Comparison of ENCODE assay signal across 8 cellular contexts in genomic region chr14:100076133-100076532, GRCh38. TPM values are rescaled to one million over a fixed set of nuclear protein-coding genes. Genes with fewer than 3 reads are reported as not detected.
A peak's percentile ranks its signal among the peaks of the same experiment; 100 is the strongest.
DNase-seq lines count a peak whose midpoint lies in the region; ATAC-seq and TF ChIP-seq lines count a peak whose summit lies in the region.

No MANE protein-coding gene starts in this region.

- H3K9me3 ChIP-seq in gastroesophageal sphincter (no peaks in the 10 kb centered on the region), skeletal muscle satellite cell (replicated peaks; ENCODE audit: low read length) (no peaks in the 10 kb centered on the region), uterus (no peaks in the 10 kb centered on the region)

- H3K4me1 Mint-ChIP-seq in activated B cell treated with CpG ODN at 0.5 μM for 24 hours = peaks cover 95% of the 10 kb centered on the region

- DNase-seq in GM03348 (ENCODE audit: low spot score) (peak; percentile 36), HL-60 (ENCODE audit: low read depth in 1 of 2, low spot score in 1 of 2) (peak; percentile 77 to 90), activated B cell treated with CpG ODN at 0.5 μM for 24 hours (no peak), uterus (no peak)
- DNase-seq in effector CD8-positive, alpha-beta T cell (lab: John Stamatoyannopoulos, UW) = no peak

- no peaks in the 10 kb centered on the region for H3K36me3 ChIP-seq in gastroesophageal sphincter
- H3K36me3 ChIP-seq in skeletal muscle satellite cell (ENCODE audit: insufficient read depth, low read length) = no peaks in the 10 kb centered on the region
- H3K36me3 ChIP-seq in uterus = no peaks in the 10 kb centered on the region

- no peaks in the 10 kb centered on the region for H3K27me3 Mint-ChIP-seq in activated B cell treated with CpG ODN at 0.5 μM for 24 hours

- no peak for TF ChIP-seq EP300 in gastroesophageal sphincter (IDR thresholded peaks at IDR 0.05)

- TF ChIP-seq CTCF in HL-60 (IDR thresholded peaks at IDR 0.05; ENCODE audit: insufficient read depth, low read length) (peak; percentile 72), activated B cell treated with CpG ODN at 0.5 μM for 24 hours (IDR thresholded peaks at IDR 0.05) (no peak), gastroesophageal sphincter (IDR thresholded peaks at IDR 0.05) (no peak), uterus (IDR thresholded peaks at IDR 0.05) (peak in 1 of 4 experiments; percentile 7)

- H3K4me3 Mint-ChIP-seq in activated B cell treated with CpG ODN at 0.5 μM for 24 hours = peak overlapping the region; percentile 20

- POLR2A ChIA-PET in activated B cell treated with CpG ODN at 0.5 μM for 24 hours (lab: Charles Lee) = interaction anchor here (0.8 to 1.7 kb wide), 2 partner anchors 8 to 11 kb away, joined by 4 to 10 read pairs; partner anchors contain the start of gene EVL

- H3K27me3 ChIP-seq in HL-60 (ENCODE audit: insufficient read depth, poor library complexity, severe bottlenecking) (no peaks in the 10 kb centered on the region), gastroesophageal sphincter (no peaks in the 10 kb centered on the region), skeletal muscle satellite cell (ENCODE audit: control insufficient read depth, insufficient read depth, low read length) (no peaks in the 10 kb centered on the region), uterus (no peaks in the 10 kb centered on the region)

- H3K27ac Mint-ChIP-seq in activated B cell treated with CpG ODN at 0.5 μM for 24 hours = peak overlapping the region; percentile 86

- peak overlapping the region; percentile 10 for H3K4me2 ChIP-seq in skeletal muscle satellite cell (ENCODE audit: low read length)

- H3K36me3 Mint-ChIP-seq in activated B cell treated with CpG ODN at 0.5 μM for 24 hours (ENCODE audit: low read depth) = peaks cover 66% of the 10 kb centered on the region

- TF ChIP-seq POLR2A in gastroesophageal sphincter (IDR thresholded peaks at IDR 0.05) = no peak
- no peak for TF ChIP-seq POLR2A in uterus (IDR thresholded peaks at IDR 0.05)

- H3K9me3 Mint-ChIP-seq in activated B cell treated with CpG ODN at 0.5 μM for 24 hours = no peaks in the 10 kb centered on the region

- ATAC-seq in activated B cell treated with CpG ODN at 0.5 μM for 24 hours (ENCODE audit: low read depth) = peak; percentile 25
- ATAC-seq in gastroesophageal sphincter = peak; percentile 18
- ATAC-seq in GM18867 (IDR thresholded peaks at IDR 0.05; ENCODE audit: unreplicated experiment) = no peak

- no peak overlapping the region for H3K9ac ChIP-seq in skeletal muscle satellite cell (ENCODE audit: low read depth, low read length)

- CTCF ChIA-PET in activated B cell treated with CpG ODN at 0.5 μM for 24 hours (lab: Charles Lee) = interaction anchor here (1.2 to 9.7 kb wide), 3 partner anchors 8 to 30 kb away, joined by 3 to 111 read pairs (median 22); partner anchors contain the start of gene EVL

- WGBS in gastroesophageal sphincter (ENCODE audit: low coverage in 1 of 2), 2 donors = 85 to 100% methylated on average over 1 to 2 of the region's 5 CpGs

- H3K4me1 ChIP-seq in gastroesophageal sphincter (peaks cover 0 to 31% (median 3%) of the 10 kb centered on the region in 3 donors), skeletal muscle satellite cell (ENCODE audit: control insufficient read depth, insufficient read depth, low read length) (peaks cover 29% of the 10 kb centered on the region), uterus (peaks cover 0 to 4% of the 10 kb centered on the region in 2 donors)

- peak overlapping the region; percentile 77 for H3K27ac ChIP-seq in HL-60 (replicated peaks)
- H3K27ac ChIP-seq in gastroesophageal sphincter = peak overlapping the region in 1 of 4 donors; percentile 14
- H3K27ac ChIP-seq in uterus = peak overlapping the region in 1 of 2 donors; percentile 5

- no peak overlapping the region for H3K4me3 ChIP-seq in HL-60 (replicated peaks; ENCODE audit: insufficient read depth, low read length)
- H3K4me3 ChIP-seq in gastroesophageal sphincter = no peak overlapping the region
- no peak overlapping the region for H3K4me3 ChIP-seq in skeletal muscle satellite cell (ENCODE audit: low read length)
- no peak overlapping the region for H3K4me3 ChIP-seq in uterus

- intact Hi-C loops in activated B cell treated with CpG ODN at 0.5 μM for 24 hours (cut with micrococcal nuclease) = no loop called here
- intact Hi-C loops in uterus (cut with DNase I; ENCODE audit: low total_unique reads) = no loop called here

RNA-seq across cellular contexts. Expression of gene EVL, which starts 10.9 kb away (rescaled TPM):
- total RNA-seq in activated B cell treated with CpG ODN at 0.5 μM for 24 hours (229 and 272 TPM in 2 replicates), gastroesophageal sphincter (10 to 100 TPM; 36.1 to 42.6 (median 38.5) TPM), uterus (100 to 1,000 TPM in 1 of 4 donors, 10 to 100 TPM in 3; 22.1 to 133 (median 67.5) TPM)
- 8.4 and 15.5 TPM in 2 replicates for total RNA-seq in skeletal muscle satellite cell (2012; rRNA removed)

Comparison
In these comparisons a context has a peak if more than half of its experiments do, and no peak if none do; other contexts are left out.
1. DNase-seq: peak in GM03348 (single experiment) and HL-60 (2 of 2); none in activated B cell treated with CpG ODN at 0.5 μM for 24 hours (single experiment), effector CD8-positive, alpha-beta T cell (single experiment) and uterus (0 of 2).